1 cellular context compared by ENCODE assay signal in genomic region chr15:43791993-43792760, GRCh38.
TF ChIP-seq lines count a peak whose summit lies in the region.

SERF2 (plus strand) TSS chr15:43792320; CDS start chr15:43792377, 57 bp downstream.

TF ChIP-seq in K562, 482 proteins besides CTCF, POLR2A, EP300 and RAD21 (continued from another document and continues in another):
- TF ChIP-seq TFAP4 (CRISPR knock-in tag; IDR thresholded peaks at IDR 0.05; ENCODE audit: borderline replicate concordance), result peak; percentile 89
- no peak for TF ChIP-seq SRF (CRISPR knock-in tag; IDR thresholded peaks at IDR 0.05)
- peak; percentile 94 for TF ChIP-seq JUND (IDR thresholded peaks at IDR 0.05; ENCODE audit: borderline replicate concordance, low read depth, low read length)
- peak; percentile 91; the same call in 1 of the 3 replicates for TF ChIP-seq JUND (tag; IDR thresholded peaks at IDR 0.05; ENCODE audit: borderline replicate concordance, low read depth, low read length)
- TF ChIP-seq POU5F1 (IDR thresholded peaks at IDR 0.05; ENCODE audit: borderline replicate concordance, low read depth, low read length, partially characterized antibody), result no peak
- TF ChIP-seq GTF3C2 (IDR thresholded peaks at IDR 0.05; ENCODE audit: borderline replicate concordance, extremely low read depth, insufficient read length), result no peak
- TF ChIP-seq NFYB (IDR thresholded peaks at IDR 0.05; ENCODE audit: extremely low read depth, insufficient read length), result peak; percentile 75
- TF ChIP-seq FOXK1 (CRISPR knock-in tag; IDR thresholded peaks at IDR 0.05; ENCODE audit: borderline replicate concordance), result 0 out of 2 replicates have a peak, but pooled peaks have one; percentile 77
- TF ChIP-seq FOXJ2 (tag; IDR thresholded peaks at IDR 0.05), result 0 out of 2 replicates have a peak, but pooled peaks have one; percentile 66
- TF ChIP-seq RBFOX2 (IDR thresholded peaks at IDR 0.05; ENCODE audit: low read depth, low read length), result peak; percentile 100
- peak; percentile 93 for TF ChIP-seq MYC (IDR thresholded peaks at IDR 0.05; ENCODE audit: low read depth, low read length)
- 0 out of 2 replicates have a peak, but pooled peaks have one; percentile 65 for TF ChIP-seq MYC (CRISPR knock-in tag; IDR thresholded peaks at IDR 0.05; ENCODE audit: borderline replicate concordance, low read depth)
- peak; percentile 56; the same call in 1 of the 2 replicates for TF ChIP-seq REST (CRISPR knock-in tag; IDR thresholded peaks at IDR 0.05; ENCODE audit: low read depth)
- TF ChIP-seq ZNF699 (CRISPR knock-in tag; IDR thresholded peaks at IDR 0.05; ENCODE audit: insufficient replicate concordance), result no peak
- TF ChIP-seq SMC3 (conservative IDR thresholded peaks at IDR 0.05; ENCODE audit: insufficient read depth, low read depth, low read length), result no peak
- TF ChIP-seq CGGBP1 (CRISPR knock-in tag; IDR thresholded peaks at IDR 0.05), result no peak
- TF ChIP-seq MGA (IDR thresholded peaks at IDR 0.05), result peak; percentile 94; the same call in 1 of the 2 replicates
- TF ChIP-seq RUNX1 (IDR thresholded peaks at IDR 0.05; ENCODE audit: low read depth), result no peak
- TF ChIP-seq SMARCA5 (IDR thresholded peaks at IDR 0.05), result no peak
- peak; percentile 99 for TF ChIP-seq USF1 (CRISPR knock-in tag; IDR thresholded peaks at IDR 0.05)
- no peak; the same call in 1 of the 2 replicates for TF ChIP-seq HMGXB4 (CRISPR knock-in tag; IDR thresholded peaks at IDR 0.05)
- no peak for TF ChIP-seq BRCA1 (IDR thresholded peaks at IDR 0.05)
- TF ChIP-seq BRCA1 (CRISPR knock-in tag; IDR thresholded peaks at IDR 0.05), result 0 out of 2 replicates have a peak, but pooled peaks have one; percentile 87
- no peak for TF ChIP-seq HES1 (IDR thresholded peaks at IDR 0.05; ENCODE audit: low read depth)
- TF ChIP-seq NR4A1 (CRISPR knock-in tag; IDR thresholded peaks at IDR 0.05), result no peak
- no peak for TF ChIP-seq NR4A1 (tag; IDR thresholded peaks at IDR 0.05)
- TF ChIP-seq NR3C1 (CRISPR knock-in tag; IDR thresholded peaks at IDR 0.05), result no peak
- no peak for TF ChIP-seq ZNF12 (CRISPR knock-in tag; IDR thresholded peaks at IDR 0.05)
- TF ChIP-seq ZC3H8 (IDR thresholded peaks at IDR 0.05), result no peak
- peak; percentile 35; the same call in 1 of the 2 replicates for TF ChIP-seq LCOR (CRISPR knock-in tag; IDR thresholded peaks at IDR 0.05)
- TF ChIP-seq BACH1 (tag; IDR thresholded peaks at IDR 0.05), result no peak
